Comparison of ENCODE assay signal across 27 cellular contexts in genomic region chr13:113667771-113668490, GRCh38. TPM values are rescaled to one million over a fixed set of nuclear protein-coding genes. Genes with fewer than 3 reads are reported as not detected.
DNase-seq lines count a peak whose midpoint lies in the region; ATAC-seq and TF ChIP-seq lines count a peak whose summit lies in the region.
"Had no signal": no experiment of that assay in that cellular context is flagged by ENCODE, and none has a peak within 500 bp of the region (broad histone marks: within the 10 kb centered on the region; RNA-seq: fewer than 3 reads in every experiment).

No MANE protein-coding gene starts in this region.

- no peak for TF ChIP-seq EP300 in upper lobe of left lung (IDR thresholded peaks at IDR 0.05)

- no peak overlapping the region for H3K27ac Mint-ChIP-seq in activated naive CD4-positive, alpha-beta T cell treated with anti-CD3 and anti-CD28 coated beads, Interleukin-2, amount 10 ng/mL, durations not matched to agents 7 days and 5 days
- no peak overlapping the region for H3K27ac Mint-ChIP-seq in WTC11
- no peak overlapping the region for H3K27ac Mint-ChIP-seq in stimulated activated naive B cell treated with anti-CD40 and anti-IgM and Interleukin-4, amounts not matched to agents 10 μg/mL and 1 μg/mL and 100 μg/mL, for 72 hours
- H3K27ac Mint-ChIP-seq: activated T-helper 17 cell treated with anti-CD3 and anti-CD28 coated beads, Interleukin-2, amount 50 U/mL, for 72 hours; naive thymus-derived CD4-positive, alpha-beta T cell; stimulated activated effector memory CD8-positive, alpha-beta T cell treated with anti-CD3 and anti-CD28 coated beads, Interleukin-12 subunit alpha, Interleukin-12 subunit beta, amount 100 ng/mL, for 72 hours had no signal

- peaks cover 7% of the 10 kb centered on the region for H3K27me3 Mint-ChIP-seq in activated naive CD4-positive, alpha-beta T cell treated with anti-CD3 and anti-CD28 coated beads, Interleukin-2, amount 10 ng/mL, durations not matched to agents 7 days and 5 days
- H3K27me3 Mint-ChIP-seq in WTC11 (ENCODE audit: low read depth): no peaks in the 10 kb centered on the region
- H3K27me3 Mint-ChIP-seq in stimulated activated naive B cell treated with anti-CD40 and anti-IgM and Interleukin-4, amounts not matched to agents 10 μg/mL and 1 μg/mL and 100 μg/mL, for 72 hours: peaks cover 27 to 43% of the 10 kb centered on the region in 2 donors
- H3K27me3 Mint-ChIP-seq: activated T-helper 17 cell treated with anti-CD3 and anti-CD28 coated beads, Interleukin-2, amount 50 U/mL, for 72 hours had no signal

- no peaks in the 10 kb centered on the region for H3K27me3 ChIP-seq in upper lobe of left lung
- H3K27me3 ChIP-seq: colonic mucosa, tibial nerve had no signal

- H3K9me3 Mint-ChIP-seq in activated naive CD4-positive, alpha-beta T cell treated with anti-CD3 and anti-CD28 coated beads, Interleukin-2, amount 10 ng/mL, durations not matched to agents 7 days and 5 days: peaks cover 4% of the 10 kb centered on the region
- peaks cover 5% of the 10 kb centered on the region for H3K9me3 Mint-ChIP-seq in WTC11
- H3K9me3 Mint-ChIP-seq in stimulated activated naive B cell treated with anti-CD40 and anti-IgM and Interleukin-4, amounts not matched to agents 10 μg/mL and 1 μg/mL and 100 μg/mL, for 72 hours: no peaks in the 10 kb centered on the region
- H3K9me3 Mint-ChIP-seq: activated T-helper 17 cell treated with anti-CD3 and anti-CD28 coated beads, Interleukin-2, amount 50 U/mL, for 72 hours had no signal

- H3K4me1 ChIP-seq in upper lobe of left lung: no peaks in the 10 kb centered on the region
- H3K4me1 ChIP-seq: colonic mucosa, parathyroid adenoma, tibial nerve had no signal

- no peak for ATAC-seq in WTC11
- no peak for ATAC-seq in upper lobe of left lung (ENCODE audit: low FRiP score in 2 of 2)
- ATAC-seq in stimulated activated naive B cell treated with anti-CD40 and anti-IgM and Interleukin-4, amounts not matched to agents 10 μg/mL and 1 μg/mL and 100 μg/mL, for 72 hours (replicated peaks): no peak
- ATAC-seq: activated T-helper 17 cell treated with anti-CD3 and anti-CD28 coated beads, Interleukin-2, amount 50 U/mL, for 72 hours; naive thymus-derived CD4-positive, alpha-beta T cell had no signal

- no peak overlapping the region for H3K27ac ChIP-seq in upper lobe of left lung
- H3K27ac ChIP-seq: colonic mucosa, GM23248, parathyroid adenoma, tibial nerve had no signal

- no peaks in the 10 kb centered on the region for H3K4me1 Mint-ChIP-seq in activated naive CD4-positive, alpha-beta T cell treated with anti-CD3 and anti-CD28 coated beads, Interleukin-2, amount 10 ng/mL, durations not matched to agents 7 days and 5 days
- H3K4me1 Mint-ChIP-seq in WTC11: no peaks in the 10 kb centered on the region
- H3K4me1 Mint-ChIP-seq in stimulated activated naive B cell treated with anti-CD40 and anti-IgM and Interleukin-4, amounts not matched to agents 10 μg/mL and 1 μg/mL and 100 μg/mL, for 72 hours: peaks cover 0 to 2% of the 10 kb centered on the region in 2 donors

- TF ChIP-seq CTCF in WTC11 (IDR thresholded peaks at IDR 0.05) (no peak), upper lobe of left lung (IDR thresholded peaks at IDR 0.05) (no peak)

- CTCF ChIA-PET in activated naive CD4-positive, alpha-beta T cell treated with anti-CD3 and anti-CD28 coated beads, Interleukin-2, amount 10 ng/mL, durations not matched to agents 7 days and 5 days (lab: Charles Lee): no interaction called here
- CTCF ChIA-PET in WTC11 (lab: Charles Lee): interaction anchor here (1.5 to 2.7 kb wide), 2 partner anchors 57 to 134 kb away, joined by 3 to 15 read pairs; no protein-coding TSS in a partner anchor

- POLR2A ChIA-PET in WTC11 (lab: Charles Lee): no interaction called here

- peak; percentile 11 for DNase-seq in activated naive CD4-positive, alpha-beta T cell treated with anti-CD3 and anti-CD28 coated beads, Interleukin-2, amount 10 ng/mL, durations not matched to agents 7 days and 5 days
- DNase-seq in activated naive CD4-positive, alpha-beta T cell treated with Interleukin-2 at 50 U/mL for 16 hours: no peak
- DNase-seq in WTC11 (ENCODE audit: low spot score): peak; percentile 5
- DNase-seq in mesenteric fat pad (ENCODE audit: low spot score): peak; percentile 88
- DNase-seq in upper lobe of left lung: peak; percentile 17 to 80
- no peak for DNase-seq in stimulated activated naive B cell treated with anti-CD40 and anti-IgM and Interleukin-4, amounts not matched to agents 10 μg/mL and 1 μg/mL and 100 μg/mL, for 72 hours
- DNase-seq in NCI-H187 treated with DMSO at 0.1 percent for 48 hours (lab: John Stamatoyannopoulos, UW): no peak
- DNase-seq in SIG-M5 treated with dmso at 0.1 percent for 504 hours (lab: John Stamatoyannopoulos, UW; ENCODE audit: unreplicated experiment): no peak
- DNase-seq: ACHN; activated CD4-positive, alpha-beta T cell treated with anti-CD3 and anti-CD28 coated beads for 1 hour; C1 segment of cervical spinal cord; colonic mucosa; EL; GM23248; Karpas-422; mesenchymal stem cell; naive thymus-derived CD4-positive, alpha-beta T cell; NCI-H1694; NCI-H2171 treated with DMSO at 0.1 percent for 48 hours; NCI-H69; stimulated activated CD4-positive, alpha-beta T cell treated with anti-CD3 and anti-CD28 coated beads, Interleukin-1b, Interleukin-23, amount 100 ng/mL, for 48 hours; T1000 had no signal

- H3K9me3 ChIP-seq in upper lobe of left lung: no peaks in the 10 kb centered on the region
- H3K9me3 ChIP-seq: colonic mucosa, tibial nerve had no signal

- no peaks in the 10 kb centered on the region for H3K36me3 Mint-ChIP-seq in activated naive CD4-positive, alpha-beta T cell treated with anti-CD3 and anti-CD28 coated beads, Interleukin-2, amount 10 ng/mL, durations not matched to agents 7 days and 5 days
- no peaks in the 10 kb centered on the region for H3K36me3 Mint-ChIP-seq in WTC11
- H3K36me3 Mint-ChIP-seq in stimulated activated naive B cell treated with anti-CD40 and anti-IgM and Interleukin-4, amounts not matched to agents 10 μg/mL and 1 μg/mL and 100 μg/mL, for 72 hours: no peaks in the 10 kb centered on the region
- H3K36me3 Mint-ChIP-seq: naive thymus-derived CD4-positive, alpha-beta T cell had no signal

- no peak overlapping the region for H3K4me3 Mint-ChIP-seq in activated naive CD4-positive, alpha-beta T cell treated with anti-CD3 and anti-CD28 coated beads, Interleukin-2, amount 10 ng/mL, durations not matched to agents 7 days and 5 days
- H3K4me3 Mint-ChIP-seq in WTC11: no peak overlapping the region
- no peak overlapping the region for H3K4me3 Mint-ChIP-seq in stimulated activated naive B cell treated with anti-CD40 and anti-IgM and Interleukin-4, amounts not matched to agents 10 μg/mL and 1 μg/mL and 100 μg/mL, for 72 hours
- H3K4me3 Mint-ChIP-seq: activated T-helper 17 cell treated with anti-CD3 and anti-CD28 coated beads, Interleukin-2, amount 50 U/mL, for 72 hours; naive thymus-derived CD4-positive, alpha-beta T cell; stimulated activated effector memory CD8-positive, alpha-beta T cell treated with anti-CD3 and anti-CD28 coated beads, Interleukin-12 subunit alpha, Interleukin-12 subunit beta, amount 100 ng/mL, for 72 hours had no signal

- TF ChIP-seq POLR2A in upper lobe of left lung (IDR thresholded peaks at IDR 0.05): no peak

- no peak overlapping the region for H3K4me3 ChIP-seq in upper lobe of left lung
- H3K4me3 ChIP-seq: colonic mucosa, GM23248, tibial nerve had no signal

- WGBS in upper lobe of left lung, 2 donors: 92 to 96% methylated on average over 11 to 29 of the region's 29 CpGs

- H3K36me3 ChIP-seq in upper lobe of left lung: no peaks in the 10 kb centered on the region
- H3K36me3 ChIP-seq: colonic mucosa, tibial nerve had no signal

TF ChIP-seq in WTC11, 78 proteins besides CTCF, POLR2A, EP300 and RAD21 (continues in another document):
- no peak for TF ChIP-seq ZNF263 (CRISPR knock-in tag; IDR thresholded peaks at IDR 0.05; ENCODE audit: low read depth)
- TF ChIP-seq, protein P1, sequence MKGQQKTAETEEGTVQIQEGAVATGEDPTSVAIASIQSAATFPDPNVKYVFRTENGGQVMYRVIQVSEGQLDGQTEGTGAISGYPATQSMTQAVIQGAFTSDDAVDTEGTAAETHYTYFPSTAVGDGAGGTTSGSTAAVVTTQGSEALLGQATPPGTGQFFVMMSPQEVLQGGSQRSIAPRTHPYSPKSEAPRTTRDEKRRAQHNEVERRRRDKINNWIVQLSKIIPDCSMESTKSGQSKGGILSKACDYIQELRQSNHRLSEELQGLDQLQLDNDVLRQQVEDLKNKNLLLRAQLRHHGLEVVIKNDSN (CRISPR knock-in tag; IDR thresholded peaks at IDR 0.05): no peak
- no peak for TF ChIP-seq EMX1 (CRISPR knock-in tag; IDR thresholded peaks at IDR 0.05)
- no peak for TF ChIP-seq RORB (CRISPR knock-in tag; IDR thresholded peaks at IDR 0.05)
- no peak for TF ChIP-seq PREB (CRISPR knock-in tag; IDR thresholded peaks at IDR 0.05; ENCODE audit: borderline replicate concordance)
- TF ChIP-seq, protein P2, sequence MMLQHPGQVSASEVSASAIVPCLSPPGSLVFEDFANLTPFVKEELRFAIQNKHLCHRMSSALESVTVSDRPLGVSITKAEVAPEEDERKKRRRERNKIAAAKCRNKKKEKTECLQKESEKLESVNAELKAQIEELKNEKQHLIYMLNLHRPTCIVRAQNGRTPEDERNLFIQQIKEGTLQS (CRISPR knock-in tag; conservative IDR thresholded peaks at IDR 0.05): no peak

RNA-seq across cellular contexts. Expression of gene GRK1, which starts 0.9 kb away (rescaled TPM):
- 0.11 to 0.21 TPM (median 0.17 TPM) in 3 replicates for total RNA-seq in WTC11 (2021)
- not detected for total RNA-seq in mesenteric fat pad
- 1 to 10 TPM in 1 of 6 donors, under 1 TPM in 1, not detected in 4; 0.15 to 5.2 TPM for total RNA-seq in upper lobe of left lung
- total RNA-seq: GM23248; naive thymus-derived CD4-positive, alpha-beta T cell; skeletal muscle tissue; tibial nerve had no signal

RNA-seq across cellular contexts. Expression of gene ATP4B, which starts 9.9 kb away (rescaled TPM):
- total RNA-seq in WTC11 (2021): not detected in 3 replicates
- not detected for total RNA-seq in mesenteric fat pad
- total RNA-seq in upper lobe of left lung: not detected
- total RNA-seq: activated T-helper 17 cell treated with anti-CD3 and anti-CD28 coated beads, Interleukin-2, amount 50 U/mL, for 72 hours; colonic mucosa; GM23248; naive thymus-derived CD4-positive, alpha-beta T cell; skeletal muscle tissue; tibial nerve had no signal

Comparison
In these comparisons a context has a peak if more than half of its experiments do, and no peak if none do; other contexts are left out.
1. DNase-seq: peak in activated naive CD4-positive, alpha-beta T cell treated with anti-CD3 and anti-CD28 coated beads, Interleukin-2, amount 10 ng/mL, durations not matched to agents 7 days and 5 days (single experiment), WTC11 (single experiment), mesenteric fat pad (single experiment) and upper lobe of left lung (2 of 2); none in activated naive CD4-positive, alpha-beta T cell treated with Interleukin-2 at 50 U/mL for 16 hours (single experiment), stimulated activated naive B cell treated with anti-CD40 and anti-IgM and Interleukin-4, amounts not matched to agents 10 μg/mL and 1 μg/mL and 100 μg/mL, for 72 hours (single experiment), NCI-H187 treated with DMSO at 0.1 percent for 48 hours (single experiment) and SIG-M5 treated with dmso at 0.1 percent for 504 hours (single experiment).